Comparison of ENCODE assay signal across 13 cellular contexts in the genomic region with DNA sequence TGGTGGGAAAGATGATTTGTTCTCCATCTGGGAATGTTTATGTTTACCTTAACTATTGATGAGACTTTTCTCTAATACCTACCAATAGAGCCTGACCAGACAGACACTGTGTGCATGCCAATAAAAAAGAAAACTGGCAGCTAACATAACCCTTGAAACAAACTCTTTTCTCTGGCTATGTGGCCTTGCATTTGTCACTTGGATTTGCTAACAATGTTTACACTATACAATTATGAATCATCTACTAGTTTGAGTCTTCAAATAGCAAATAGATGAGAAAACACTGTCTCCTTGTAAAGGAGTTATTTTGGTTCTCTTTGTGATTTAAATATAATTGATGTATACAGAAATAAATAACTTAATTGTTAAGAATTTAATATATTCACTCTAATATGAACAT.
DNase-seq lines count a peak whose midpoint lies in the region; ATAC-seq and TF ChIP-seq lines count a peak whose summit lies in the region.
"Had no signal": no experiment of that assay in that cellular context is flagged by ENCODE, and none has a peak within 500 bp of the region (broad histone marks: within the 10 kb centered on the region; RNA-seq: fewer than 3 reads in every experiment).

No MANE protein-coding gene starts in this region.

- no peaks in the 10 kb centered on the region for H3K9me2 ChIP-seq in PC-3 (replicated peaks; ENCODE audit: low read length)

- H3F3A ChIP-seq in PC-3 (ENCODE audit: low read length, unreplicated experiment) (no peaks in the 10 kb centered on the region), smooth muscle cell (ENCODE audit: low read depth) (no peaks in the 10 kb centered on the region)

- intact Hi-C loops in PC-3 (cut with micrococcal nuclease): loop anchor here (5.0 kb wide), 1 partner anchor 431 kb away; no protein-coding TSS in a partner anchor

- no TSS peak for BruUV-seq in PC-3 (replicated peaks; lab: Mats Ljungman, UMichigan)

- H4K20me1 ChIP-seq in PC-3 (ENCODE audit: low read length) (no peaks in the 10 kb centered on the region), smooth muscle cell (ENCODE audit: low read depth) (no peaks in the 10 kb centered on the region)

- H3K4me3 ChIP-seq in PC-3 (ENCODE audit: low read length) (no peak overlapping the region), smooth muscle cell (peak overlapping the region; percentile 12)
- H3K4me3 ChIP-seq: heart left ventricle had no signal

- peaks cover 19% of the 10 kb centered on the region for H3K4me1 ChIP-seq in PC-3 (ENCODE audit: insufficient read depth, low read length)
- peaks cover 4% of the 10 kb centered on the region for H3K4me1 ChIP-seq in smooth muscle cell (ENCODE audit: low read depth)
- H3K4me1 ChIP-seq: heart left ventricle had no signal

- H2AFZ ChIP-seq in PC-3 (ENCODE audit: low read length) (no peak overlapping the region), smooth muscle cell (ENCODE audit: low read depth) (peak overlapping the region; percentile 71)

- H3K4me2 ChIP-seq in PC-3 (ENCODE audit: low read length): no peak overlapping the region
- H3K4me2 ChIP-seq in smooth muscle cell: peak overlapping the region; percentile 69

- CTCF ChIA-PET in PC-3 (lab: Charles Lee): no interaction called here

- POLR2A ChIA-PET in PC-3 (lab: Charles Lee; ENCODE audit: unreplicated experiment): interaction anchor here (0.6 kb wide), 1 partner anchor 10 kb away, joined by 3 read pairs; no protein-coding TSS in a partner anchor

- ATAC-seq in PC-3 (peak; percentile 94), GM18907 (IDR thresholded peaks at IDR 0.05; ENCODE audit: unreplicated experiment) (no peak), HG03108 (IDR thresholded peaks at IDR 0.05; ENCODE audit: unreplicated experiment) (no peak)
- ATAC-seq: activated naive CD4-positive, alpha-beta T cell treated with anti-CD3 and anti-CD28 coated beads, Interleukin-2, amount 50 U/mL, for 72 hours; CD8-positive, alpha-beta T cell; heart left ventricle had no signal

- H3K36me3 ChIP-seq in PC-3 (ENCODE audit: low read depth, low read length): no peaks in the 10 kb centered on the region
- H3K36me3 ChIP-seq in smooth muscle cell (ENCODE audit: low read depth): no peaks in the 10 kb centered on the region
- H3K36me3 ChIP-seq: heart left ventricle had no signal

- H3K9me3 ChIP-seq in PC-3 (ENCODE audit: low read length) (no peaks in the 10 kb centered on the region; the same call in 1 of the 2 replicates), smooth muscle cell (replicated peaks; ENCODE audit: low read depth) (no peaks in the 10 kb centered on the region)
- H3K9me3 ChIP-seq: heart left ventricle had no signal

- DNase-seq in GM04504 (ENCODE audit: low read depth): peak; percentile 24
- DNase-seq in PC-3: peak; percentile 66
- DNase-seq in fibroblast of gingiva (ENCODE audit: low read depth): peak; percentile 34
- DNase-seq in smooth muscle cell (lab: John Stamatoyannopoulos, UW; ENCODE audit: unreplicated experiment): no peak
- no peak for DNase-seq in stimulated activated CD8-positive, alpha-beta memory T cell treated with anti-CD3 and anti-CD28 coated beads, Interleukin-4, amount 100 ng/mL, for 48 hours
- DNase-seq: activated CD4-positive, alpha-beta T cell treated with anti-CD3 and anti-CD28 coated beads for 4 hours; CD8-positive, alpha-beta T cell; heart left ventricle; Right ventricle myocardium superior; T-helper 9 cell had no signal

- H3K9ac ChIP-seq in PC-3 (ENCODE audit: low read length) (no peak overlapping the region), smooth muscle cell (ENCODE audit: low read depth) (peak overlapping the region; percentile 62)

- H3K79me2 ChIP-seq in PC-3 (ENCODE audit: low read length) (no peaks in the 10 kb centered on the region), smooth muscle cell (ENCODE audit: low read depth) (no peaks in the 10 kb centered on the region)

- no peak overlapping the region for H3K27ac ChIP-seq in PC-3 (ENCODE audit: low read length)
- H3K27ac ChIP-seq in smooth muscle cell (ENCODE audit: low read depth): peak overlapping the region; percentile 84
- H3K27ac ChIP-seq: heart left ventricle had no signal

- TF ChIP-seq CTCF in PC-3 (conservative IDR thresholded peaks at IDR 0.05; ENCODE audit: low read depth, low read length): no peak
- TF ChIP-seq CTCF in smooth muscle cell (IDR thresholded peaks at IDR 0.05; ENCODE audit: borderline replicate concordance, insufficient read depth, poor library complexity, severe bottlenecking): no peak

- no peaks in the 10 kb centered on the region for H3K27me3 ChIP-seq in PC-3 (ENCODE audit: low read length)
- no peaks in the 10 kb centered on the region for H3K27me3 ChIP-seq in smooth muscle cell (ENCODE audit: low read depth)
- H3K27me3 ChIP-seq: heart left ventricle had no signal

Comparison
In these comparisons a context has a peak if more than half of its experiments do, and no peak if none do; other contexts are left out.
1. DNase-seq: peak in GM04504 (single experiment), PC-3 (single experiment) and fibroblast of gingiva (single experiment); none in smooth muscle cell (single experiment) and stimulated activated CD8-positive, alpha-beta memory T cell treated with anti-CD3 and anti-CD28 coated beads, Interleukin-4, amount 100 ng/mL, for 48 hours (single experiment).